Comparison of ENCODE assay signal across 8 cellular contexts in the genomic region with DNA sequence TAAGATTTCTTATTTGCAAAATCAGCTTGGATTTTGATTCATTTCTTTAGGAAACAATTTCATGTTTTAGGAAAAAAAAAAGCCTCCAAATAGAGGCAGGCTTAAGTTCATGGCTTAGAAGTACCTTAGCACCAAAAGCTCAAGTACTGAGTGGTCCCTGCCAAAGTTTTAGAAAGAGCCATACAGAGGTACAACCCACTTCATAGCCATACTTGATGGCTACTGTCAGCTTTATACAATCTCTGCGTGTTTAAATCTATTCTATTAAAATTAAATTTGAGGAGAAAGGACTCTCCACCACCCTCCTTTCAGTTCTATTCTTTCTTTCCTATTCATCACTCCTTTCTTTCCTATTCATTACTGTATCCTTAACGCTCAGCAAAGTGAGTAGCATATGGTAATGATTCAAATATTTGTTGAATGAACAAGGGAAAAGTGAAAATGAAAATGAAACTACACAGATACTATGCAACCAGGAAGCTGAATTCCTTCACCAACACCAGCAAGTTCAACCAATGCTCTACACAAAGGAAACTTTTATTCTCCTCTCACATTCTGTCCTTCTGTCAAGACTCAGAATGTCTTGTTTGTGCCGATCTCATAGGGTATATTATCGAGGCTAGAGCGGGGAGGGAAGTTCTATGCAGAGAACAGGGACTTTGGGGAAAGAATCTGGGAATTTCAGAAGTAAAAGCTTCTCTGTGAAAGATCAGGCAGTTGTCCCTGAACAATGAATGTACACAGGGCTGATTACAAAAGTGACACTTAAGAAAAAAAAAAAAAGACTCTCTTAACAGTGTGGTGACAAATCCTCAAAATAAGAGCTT.
DNase-seq lines count a peak whose midpoint lies in the region; ATAC-seq and TF ChIP-seq lines count a peak whose summit lies in the region.

No MANE protein-coding gene starts in this region.

- 68% methylated on average over 5 of the region's 5 CpGs for WGBS in esophagus muscularis mucosa

- H3K4me3 ChIP-seq in SJSA1, result peak overlapping the region; percentile 31
- H3K4me3 ChIP-seq in esophagus muscularis mucosa, result peak overlapping the region; percentile 8 to 46 (median 26)

- H3K27ac ChIP-seq in SJSA1 (peak overlapping the region; percentile 70), esophagus muscularis mucosa (replicated peaks in 1 of 4) (peak overlapping the region in 1 of 4 donors; percentile 34)

- H3K9me3 ChIP-seq in SJSA1 (replicated peaks) (no peaks in the 10 kb centered on the region), esophagus muscularis mucosa (no peaks in the 10 kb centered on the region)

- H3K4me1 ChIP-seq in SJSA1 (replicated peaks), result peaks cover 12% of the 10 kb centered on the region; the same call in 1 of the 2 replicates
- no peaks in the 10 kb centered on the region for H3K4me1 ChIP-seq in esophagus muscularis mucosa

- TF ChIP-seq EP300 in esophagus muscularis mucosa (IDR thresholded peaks at IDR 0.05), result no peak

- no peak for TF ChIP-seq CTCF in esophagus muscularis mucosa (IDR thresholded peaks at IDR 0.05)

- intact Hi-C loops in esophagus muscularis mucosa (cut with DNase I), result no loop called here

- TF ChIP-seq POLR2A in esophagus muscularis mucosa (IDR thresholded peaks at IDR 0.05; ENCODE audit: low read depth), result no peak

- ATAC-seq in HG02852 (IDR thresholded peaks at IDR 0.05; ENCODE audit: unreplicated experiment), result peak; percentile 80

- H3K36me3 ChIP-seq in SJSA1 (no peaks in the 10 kb centered on the region), esophagus muscularis mucosa (no peaks in the 10 kb centered on the region)

- H3K27me3 ChIP-seq in SJSA1 (replicated peaks) (no peaks in the 10 kb centered on the region), esophagus muscularis mucosa (no peaks in the 10 kb centered on the region)

- peak; percentile 67 for DNase-seq in EL
- DNase-seq in SJSA1 (ENCODE audit: low read depth in 1 of 2, low spot score in 2 of 2), result peak in 1 of 2 experiments; percentile 59
- DNase-seq in esophagus muscularis mucosa (ENCODE audit: extremely low spot score), result no peak
- DNase-seq in pons (ENCODE audit: low spot score), result peak; percentile 23
- DNase-seq in GDM1 (lab: John Stamatoyannopoulos, UW), result no peak
- no peak for DNase-seq in cerebellar cortex (ENCODE audit: low spot score)
- DNase-seq in NCI-H2171 treated with DMSO at 0.1 percent for 48 hours (lab: John Stamatoyannopoulos, UW), result no peak

Comparison
In these comparisons a context has a peak if more than half of its experiments do, and no peak if none do; other contexts are left out.
1. DNase-seq: peak in EL (single experiment) and pons (single experiment); none in esophagus muscularis mucosa (single experiment), GDM1 (single experiment), cerebellar cortex (single experiment) and NCI-H2171 treated with DMSO at 0.1 percent for 48 hours (single experiment).